ENCODE assay signal across 2 cellular contexts in genomic region chr2:218627939-218628338, GRCh38.
TF ChIP-seq lines count a peak whose summit lies in the region.

No MANE protein-coding gene starts in this region.

TF ChIP-seq in A549, 52 proteins besides CTCF, POLR2A, EP300 and RAD21:
- TF ChIP-seq ZFP36 (IDR thresholded peaks at IDR 0.05; ENCODE audit: borderline replicate concordance, partially characterized antibody) (no peak), CHD2 (IDR thresholded peaks at IDR 0.05; ENCODE audit: low read length, partially characterized antibody) (no peak), JUN (IDR thresholded peaks at IDR 0.05) (no peak), FOSB (CRISPR knock-in tag; IDR thresholded peaks at IDR 0.05) (no peak), CHD4 (IDR thresholded peaks at IDR 0.05; ENCODE audit: borderline replicate concordance) (no peak), FOSL2 (IDR thresholded peaks at IDR 0.05) (no peak), FOSL2 (CRISPR knock-in tag; IDR thresholded peaks at IDR 0.05) (no peak), NFE2L2 (conservative IDR thresholded peaks at IDR 0.05; ENCODE audit: low read length) (no peak), SREBF2 (IDR thresholded peaks at IDR 0.05) (no peak), RFX5 (IDR thresholded peaks at IDR 0.05) (no peak), NPAS2 (CRISPR knock-in tag; IDR thresholded peaks at IDR 0.05; ENCODE audit: borderline replicate concordance) (no peak), BHLHE40 (IDR thresholded peaks at IDR 0.05; ENCODE audit: low read depth, low read length) (no peak), RNF2 (IDR thresholded peaks at IDR 0.05; ENCODE audit: borderline replicate concordance, low read depth) (no peak), HDAC2 (IDR thresholded peaks at IDR 0.05) (no peak), CBX2 (IDR thresholded peaks at IDR 0.05; ENCODE audit: borderline replicate concordance, low read depth) (no peak)
- TF ChIP-seq, protein P1, sequence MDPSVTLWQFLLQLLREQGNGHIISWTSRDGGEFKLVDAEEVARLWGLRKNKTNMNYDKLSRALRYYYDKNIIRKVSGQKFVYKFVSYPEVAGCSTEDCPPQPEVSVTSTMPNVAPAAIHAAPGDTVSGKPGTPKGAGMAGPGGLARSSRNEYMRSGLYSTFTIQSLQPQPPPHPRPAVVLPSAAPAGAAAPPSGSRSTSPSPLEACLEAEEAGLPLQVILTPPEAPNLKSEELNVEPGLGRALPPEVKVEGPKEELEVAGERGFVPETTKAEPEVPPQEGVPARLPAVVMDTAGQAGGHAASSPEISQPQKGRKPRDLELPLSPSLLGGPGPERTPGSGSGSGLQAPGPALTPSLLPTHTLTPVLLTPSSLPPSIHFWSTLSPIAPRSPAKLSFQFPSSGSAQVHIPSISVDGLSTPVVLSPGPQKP (IDR thresholded peaks at IDR 0.05; ENCODE audit: low read depth, low read length) = no peak

TF ChIP-seq in K562, 482 proteins besides CTCF, POLR2A, EP300 and RAD21:
- no peak for TF ChIP-seq MYBL2 (IDR thresholded peaks at IDR 0.05; ENCODE audit: low read depth)
- no peak for TF ChIP-seq MYBL2 (CRISPR knock-in tag; IDR thresholded peaks at IDR 0.05; ENCODE audit: borderline replicate concordance)
- no peak for TF ChIP-seq CBFA2T2 (conservative IDR thresholded peaks at IDR 0.05)
- no peak for TF ChIP-seq SLC30A9 (CRISPR knock-in tag; IDR thresholded peaks at IDR 0.05)
- no peak for TF ChIP-seq HOXB6 (CRISPR knock-in tag; IDR thresholded peaks at IDR 0.05; ENCODE audit: borderline replicate concordance)
